10 cellular contexts compared by ENCODE assay signal in genomic region chr10:46096909-46097575, GRCh38. TPM values are rescaled to one million over a fixed set of nuclear protein-coding genes. Genes with fewer than 3 reads are reported as not detected.
DNase-seq lines count a peak whose midpoint lies in the region; ATAC-seq and TF ChIP-seq lines count a peak whose summit lies in the region.
"Had no signal": no experiment of that assay in that cellular context is flagged by ENCODE, and none has a peak within 500 bp of the region (broad histone marks: within the 10 kb centered on the region; RNA-seq: fewer than 3 reads in every experiment).

No MANE protein-coding gene starts in this region.

- no peak overlapping the region for H2BK120ac ChIP-seq in neuronal stem cell (ENCODE audit: low read depth, low read length)

- no peak for TF ChIP-seq CTCF in MM.1S (IDR thresholded peaks at IDR 0.05; ENCODE audit: low read length)

- H3F3A ChIP-seq in MM.1S (ENCODE audit: insufficient read depth, low read length), result peaks cover 7% of the 10 kb centered on the region

- no CpG with 5 or more reads among the region's 8 CpGs for WGBS in neuronal stem cell (ENCODE audit: extremely low coverage in 2 of 2, insufficient read length in 2 of 2, insufficient replicate concordance in 1 of 2), 2 donors

- peak; percentile 42 to 46 for ATAC-seq in activated CD4-positive, CD25-positive, alpha-beta regulatory T cell treated with anti-CD3 and anti-CD28 coated beads, Interleukin-2, amount 50 U/mL, for 24 hours
- ATAC-seq in activated naive CD8-positive, alpha-beta T cell treated with anti-CD3 and anti-CD28 coated beads, Interleukin-2, amount 10 ng/mL, durations not matched to agents 7 days and 5 days (ENCODE audit: low read depth), result peak; percentile 69

- H3K9me3 Mint-ChIP-seq in activated naive CD8-positive, alpha-beta T cell treated with anti-CD3 and anti-CD28 coated beads, Interleukin-2, amount 10 ng/mL, durations not matched to agents 7 days and 5 days, result no peaks in the 10 kb centered on the region

- H3K4me1 ChIP-seq in MM.1S (ENCODE audit: low read length), result peaks cover 35% of the 10 kb centered on the region
- H3K4me1 ChIP-seq in neuronal stem cell (ENCODE audit: control insufficient read depth in 2 of 2, insufficient read depth in 1 of 2, low read depth in 1 of 2, low read length in 2 of 2), result peaks cover 0 to 3% of the 10 kb centered on the region in 2 donors

- H3K4me2 ChIP-seq in MM.1S (ENCODE audit: low read depth, low read length) (peak overlapping the region; percentile 66), neuronal stem cell (ENCODE audit: insufficient read depth, low read length, poor library complexity, severe bottlenecking) (no peak overlapping the region)

- H2AK5ac ChIP-seq in neuronal stem cell (ENCODE audit: low read depth, low read length), result no peak overlapping the region

- H2BK12ac ChIP-seq in neuronal stem cell (ENCODE audit: low read length), result no peak overlapping the region

- peak overlapping the region; percentile 68 for H2AFZ ChIP-seq in MM.1S (ENCODE audit: low read length)
- H2AFZ ChIP-seq in neuronal stem cell (ENCODE audit: low read length), result peak overlapping the region; percentile 68

- H3K14ac ChIP-seq in neuronal stem cell (ENCODE audit: low read length), result no peak overlapping the region

- no peak for DNase-seq in activated CD4-positive, CD25-positive, alpha-beta regulatory T cell (lab: John Stamatoyannopoulos, UW)
- DNase-seq in MM.1S, result peak; percentile 75
- peak; percentile 60 for DNase-seq in activated naive CD8-positive, alpha-beta T cell treated with anti-CD3 and anti-CD28 coated beads, Interleukin-2, amount 10 ng/mL, durations not matched to agents 7 days and 5 days
- DNase-seq in neuronal stem cell (ENCODE audit: low spot score), result no peak
- DNase-seq in germinal center (ENCODE audit: low spot score), result no peak
- DNase-seq in effector CD4-positive, alpha-beta T cell, result no peak
- DNase-seq in AG20443 (ENCODE audit: low spot score), result no peak
- DNase-seq: NCI-H446 treated with DMSO at 0.1 percent for 48 hours had no signal

- H2BK5ac ChIP-seq in neuronal stem cell (ENCODE audit: low read length), result no peak overlapping the region

- no peaks in the 10 kb centered on the region for H3K9me2 ChIP-seq in MM.1S (replicated peaks; ENCODE audit: insufficient read depth, low read length)

- POLR2A ChIA-PET in activated naive CD8-positive, alpha-beta T cell treated with anti-CD3 and anti-CD28 coated beads, Interleukin-2, amount 10 ng/mL, durations not matched to agents 7 days and 5 days (lab: Charles Lee), result interaction anchor here (1.2 kb wide), 1 partner anchor 9 kb away, joined by 3 read pairs; no protein-coding TSS in a partner anchor

- no peaks in the 10 kb centered on the region for H3K36me3 ChIP-seq in MM.1S (replicated peaks; ENCODE audit: insufficient read depth, low read length)
- no peaks in the 10 kb centered on the region for H3K36me3 ChIP-seq in neuronal stem cell (replicated peaks in 1 of 2; ENCODE audit: control insufficient read depth in 2 of 2, insufficient read depth in 2 of 2, low read length in 2 of 2)
- H3K36me3 ChIP-seq: thoracic aorta had no signal

- peak overlapping the region; percentile 6; the same call in 1 of the 2 replicates for H3K9ac ChIP-seq in MM.1S (ENCODE audit: low read length)
- no peak overlapping the region for H3K9ac ChIP-seq in neuronal stem cell (ENCODE audit: low read depth, low read length, poor library complexity)

- no peak overlapping the region for H3K18ac ChIP-seq in neuronal stem cell (ENCODE audit: low read length)

- no peak overlapping the region for H4K8ac ChIP-seq in neuronal stem cell (ENCODE audit: low read depth, low read length)

- H3K4ac ChIP-seq in neuronal stem cell (ENCODE audit: low read length), result no peak overlapping the region

- peak overlapping the region; percentile 97 for H3K27ac Mint-ChIP-seq in activated naive CD8-positive, alpha-beta T cell treated with anti-CD3 and anti-CD28 coated beads, Interleukin-2, amount 10 ng/mL, durations not matched to agents 7 days and 5 days

- H3K4me3 ChIP-seq in MM.1S (ENCODE audit: low read length), result no peak overlapping the region
- no peak overlapping the region for H3K4me3 ChIP-seq in neuronal stem cell (ENCODE audit: low read length in 2 of 2)
- H3K4me3 ChIP-seq: thoracic aorta had no signal

- no peak overlapping the region for H3K23ac ChIP-seq in neuronal stem cell (ENCODE audit: low read depth, low read length, poor library complexity)

- H3K27ac ChIP-seq in MM.1S (ENCODE audit: low read length), result peak overlapping the region; percentile 55; the same call in 1 of the 2 replicates
- no peak overlapping the region for H3K27ac ChIP-seq in neuronal stem cell (replicated peaks; ENCODE audit: low read length)
- H3K27ac ChIP-seq: thoracic aorta had no signal

- peak overlapping the region; percentile 76 for H3K4me3 Mint-ChIP-seq in activated naive CD8-positive, alpha-beta T cell treated with anti-CD3 and anti-CD28 coated beads, Interleukin-2, amount 10 ng/mL, durations not matched to agents 7 days and 5 days

- H3K36me3 Mint-ChIP-seq in activated naive CD8-positive, alpha-beta T cell treated with anti-CD3 and anti-CD28 coated beads, Interleukin-2, amount 10 ng/mL, durations not matched to agents 7 days and 5 days, result no peaks in the 10 kb centered on the region

- no peaks in the 10 kb centered on the region for H3K27me3 ChIP-seq in MM.1S (replicated peaks; ENCODE audit: insufficient read depth, low read length)
- H3K27me3 ChIP-seq in neuronal stem cell (ENCODE audit: control insufficient read depth in 3 of 3, insufficient read depth in 3 of 3, low read depth in 1 of 3, low read length in 3 of 3), result no peaks in the 10 kb centered on the region

- H3K4me1 Mint-ChIP-seq in activated naive CD8-positive, alpha-beta T cell treated with anti-CD3 and anti-CD28 coated beads, Interleukin-2, amount 10 ng/mL, durations not matched to agents 7 days and 5 days, result peaks cover 31% of the 10 kb centered on the region

- no peak overlapping the region for H2BK15ac ChIP-seq in neuronal stem cell (ENCODE audit: low read length)

- peaks cover 2% of the 10 kb centered on the region for H3K27me3 Mint-ChIP-seq in activated naive CD8-positive, alpha-beta T cell treated with anti-CD3 and anti-CD28 coated beads, Interleukin-2, amount 10 ng/mL, durations not matched to agents 7 days and 5 days

- H3K79me2 ChIP-seq in MM.1S (ENCODE audit: low read length), result no peaks in the 10 kb centered on the region; the same call in 1 of the 2 replicates

- no peak overlapping the region for H4K91ac ChIP-seq in neuronal stem cell (ENCODE audit: low read depth, low read length, poor library complexity)

- H3K79me1 ChIP-seq in neuronal stem cell (ENCODE audit: low read depth, low read length), result no peaks in the 10 kb centered on the region

- no peaks in the 10 kb centered on the region for H4K20me1 ChIP-seq in MM.1S (ENCODE audit: insufficient read depth, low read length)

- H3K9me3 ChIP-seq in MM.1S (replicated peaks; ENCODE audit: insufficient read depth, low read length) (no peaks in the 10 kb centered on the region), neuronal stem cell (replicated peaks in 1 of 2; ENCODE audit: control insufficient read depth in 2 of 2, insufficient read depth in 1 of 2, low read depth in 1 of 2, low read length in 2 of 2) (no peaks in the 10 kb centered on the region)
- H3K9me3 ChIP-seq: thoracic aorta had no signal

RNA-seq across cellular contexts. Expression of gene MSMB, which starts 51.0 kb away (rescaled TPM):
- total RNA-seq in activated naive CD8-positive, alpha-beta T cell treated with anti-CD3 and anti-CD28 coated beads, Interleukin-2, amount 10 ng/mL, durations not matched to agents 7 days and 5 days, result not detected
- not detected for polyA plus RNA-seq in neuronal stem cell (2013, experiment 1 of 2)
- polyA plus RNA-seq in neuronal stem cell (2013, experiment 2 of 2), result not detected
- total RNA-seq: thoracic aorta had no signal

Comparison
In these comparisons a context has a peak if more than half of its experiments do, and no peak if none do; other contexts are left out.
1. DNase-seq: peak in MM.1S (single experiment) and activated naive CD8-positive, alpha-beta T cell treated with anti-CD3 and anti-CD28 coated beads, Interleukin-2, amount 10 ng/mL, durations not matched to agents 7 days and 5 days (single experiment); none in activated CD4-positive, CD25-positive, alpha-beta regulatory T cell (0 of 4), neuronal stem cell (single experiment), germinal center (single experiment), effector CD4-positive, alpha-beta T cell (single experiment) and AG20443 (single experiment).